ENCODE assay signal across 23 cellular contexts in genomic region chr1:7971024-7971423, GRCh38. TPM values are rescaled to one million over a fixed set of nuclear protein-coding genes. Genes with fewer than 3 reads are reported as not detected.
DNase-seq lines count a peak whose midpoint lies in the region; ATAC-seq, FAIRE-seq and TF ChIP-seq lines count a peak whose summit lies in the region.
"Had no signal": no experiment of that assay in that cellular context is flagged by ENCODE, and none has a peak within 500 bp of the region (broad histone marks: within the 10 kb centered on the region; RNA-seq: fewer than 3 reads in every experiment).

No MANE protein-coding gene starts in this region.

- no peaks in the 10 kb centered on the region for H3K4me1 ChIP-seq in mammary epithelial cell (ENCODE audit: insufficient read depth, low read length)
- H3K4me1 ChIP-seq in GM12878 (ENCODE audit: control insufficient read depth, insufficient read depth, low read length) = peaks cover 4% of the 10 kb centered on the region
- peaks cover 14% of the 10 kb centered on the region for H3K4me1 ChIP-seq in prostate gland (replicated peaks)
- H3K4me1 ChIP-seq in Karpas-422 (ENCODE audit: low read length) = no peaks in the 10 kb centered on the region

- no peak for DNase-seq in MCF 10A (ENCODE audit: unreplicated experiment)
- DNase-seq in mammary epithelial cell = no peak
- no peak for DNase-seq in GM12878 (ENCODE audit: low read depth, low spot score)
- DNase-seq in prostate gland (ENCODE audit: low spot score) = peak; percentile 49
- DNase-seq in NCI-H510A treated with DMSO at 0.1 percent for 48 hours (lab: John Stamatoyannopoulos, UW) = no peak
- no peak for DNase-seq in Karpas-422
- DNase-seq in activated gamma-delta T cell (lab: John Stamatoyannopoulos, UW) = no peak
- DNase-seq: CD4-positive, CD25-positive, alpha-beta regulatory T cell; DMS153; GM23248; H9; MG63; NCI-H1105 treated with DMSO at 0.1 percent for 48 hours; NCI-H146; NCI-H2029 treated with DMSO at 0.1 percent for 48 hours; NCI-H69; Peyer's patch; SIG-M5 had no signal

- POLR2A ChIA-PET in MCF 10A (lab: Yijun Ruan, JAX) = interaction anchor here (1.2 kb wide), 1 partner anchor 9 kb away, joined by 4 read pairs; the partner anchor contains the start of gene PARK7
- POLR2A ChIA-PET in GM12878 (lab: Charles Lee) = no interaction called here

- H3K27me3 ChIP-seq in mammary epithelial cell (ENCODE audit: insufficient read depth, low read length) (no peaks in the 10 kb centered on the region), GM12878 (replicated peaks in 1 of 2; ENCODE audit: control insufficient read depth in 2 of 2, insufficient read depth in 2 of 2, low read length in 1 of 2) (no peaks in the 10 kb centered on the region), prostate gland (replicated peaks; ENCODE audit: insufficient read depth) (no peaks in the 10 kb centered on the region), Karpas-422 (ENCODE audit: low read length) (no peaks in the 10 kb centered on the region)
- H3K27me3 ChIP-seq: MG63, Peyer's patch had no signal

- in situ Hi-C loops in mammary epithelial cell (cut with MboI; ENCODE audit: low sequenced_read_pairs in 2 of 2) (no loop called here), GM12878 (cut with MboI) (no loop called here)

- H3K4me3 ChIP-seq in mammary epithelial cell (replicated peaks in 1 of 3; ENCODE audit: insufficient read depth in 1 of 3, low read depth in 2 of 3, low read length in 3 of 3) (no peak overlapping the region), GM12878 (no peak overlapping the region), prostate gland (no peak overlapping the region), Karpas-422 (ENCODE audit: low read length) (no peak overlapping the region)
- H3K4me3 ChIP-seq: GM23248, MG63, Peyer's patch, SK-N-MC had no signal

- no peak for FAIRE-seq in GM12878 (lab: Jason Lieb, UNC)
- FAIRE-seq: GM18507 had no signal

- no peaks in the 10 kb centered on the region for H4K20me1 ChIP-seq in mammary epithelial cell (ENCODE audit: insufficient read depth, low read length)
- no peaks in the 10 kb centered on the region; the same call in 1 of the 2 replicates for H4K20me1 ChIP-seq in GM12878 (ENCODE audit: control insufficient read depth, insufficient read depth)
- peaks cover 22% of the 10 kb centered on the region for H4K20me1 ChIP-seq in Karpas-422 (ENCODE audit: insufficient read depth, low read depth, low read length)

- TF ChIP-seq CTCF in MCF 10A (IDR thresholded peaks at IDR 0.05; ENCODE audit: unreplicated experiment) = no peak
- no peak for TF ChIP-seq CTCF in mammary epithelial cell (conservative IDR thresholded peaks at IDR 0.05 in 1 of 2, IDR thresholded peaks at IDR 0.05 in 1 of 2; ENCODE audit: extremely low read depth in 1 of 2, insufficient read depth in 1 of 2, low read depth in 1 of 2, low read length in 2 of 2)
- TF ChIP-seq CTCF in GM12878 (IDR thresholded peaks at IDR 0.05 in 2 of 3, conservative IDR thresholded peaks at IDR 0.05 in 1 of 3; ENCODE audit: control insufficient read depth in 2 of 3, extremely low read depth in 1 of 3, insufficient read depth in 1 of 3, low read depth in 3 of 3, low read length in 3 of 3) = no peak
- no peak for TF ChIP-seq CTCF in prostate gland (IDR thresholded peaks at IDR 0.05)

- SMC1A ChIA-PET in GM12878 (lab: Charles Lee; ENCODE audit: uncharacterized antibody, unreplicated experiment) = no interaction called here

- CTCF ChIA-PET in MCF 10A (lab: Yijun Ruan, JAX) (interaction anchor here (1.2 to 1.9 kb wide), 2 partner anchors 31 to 343 kb away, joined by 4 to 7 read pairs; no protein-coding TSS in a partner anchor), mammary epithelial cell (lab: Charles Lee; ENCODE audit: low non-redundant PET) (no interaction called here), GM12878 (lab: Yijun Ruan, JAX) (interaction anchor here (1.2 to 1.5 kb wide), 2 partner anchors 10 to 44 kb away, joined by 4 to 5 read pairs; no protein-coding TSS in a partner anchor)

- 88% methylated on average over 5 of the region's 6 CpGs for WGBS in mammary epithelial cell (ENCODE audit: low coverage, missing lambda C conversion rate)
- WGBS in GM12878 (ENCODE audit: insufficient coverage, insufficient replicate concordance, low lambda C conversion rate, missing lambda C conversion rate) = over 99% methylated on average over 6 of the region's 6 CpGs
- WGBS in prostate gland = 64% methylated on average over 6 of the region's 6 CpGs

- peaks cover 7% of the 10 kb centered on the region for H3K4me1 Mint-ChIP-seq in MCF 10A (ENCODE audit: insufficient read depth, unreplicated experiment)

- ATAC-seq in GM12878 = no peak

- peaks cover 81% of the 10 kb centered on the region for H3K36me3 Mint-ChIP-seq in MCF 10A (ENCODE audit: insufficient read depth, unreplicated experiment)

- no peak for TF ChIP-seq RAD21 in GM12878 (IDR thresholded peaks at IDR 0.05; ENCODE audit: insufficient read depth, low read depth, low read length)

- no peaks in the 10 kb centered on the region for H3K9me2 ChIP-seq in Karpas-422 (replicated peaks; ENCODE audit: insufficient read depth, low read length)

- H3K9me3 ChIP-seq in mammary epithelial cell (replicated peaks; ENCODE audit: insufficient read depth, low read length) (no peaks in the 10 kb centered on the region), GM12878 (replicated peaks; ENCODE audit: control insufficient read depth, insufficient read depth, low read length) (no peaks in the 10 kb centered on the region), prostate gland (no peaks in the 10 kb centered on the region), Karpas-422 (ENCODE audit: low read length) (no peaks in the 10 kb centered on the region)
- H3K9me3 ChIP-seq: MG63, Peyer's patch had no signal

- no peak overlapping the region for H3K4me3 Mint-ChIP-seq in MCF 10A (ENCODE audit: unreplicated experiment)
- H3K4me3 Mint-ChIP-seq: CD4-positive, CD25-positive, alpha-beta regulatory T cell; H9 had no signal

- H3K4me2 ChIP-seq in mammary epithelial cell (ENCODE audit: insufficient read depth, low read depth, low read length) (no peak overlapping the region), GM12878 (ENCODE audit: control insufficient read depth, insufficient read depth) (no peak overlapping the region), Karpas-422 (ENCODE audit: low read depth, low read length, poor library complexity, severe bottlenecking) (no peak overlapping the region)

- H3K27ac ChIP-seq in mammary epithelial cell (ENCODE audit: insufficient read depth, low read depth, low read length) (no peak overlapping the region), GM12878 (ENCODE audit: control insufficient read depth, insufficient read depth) (no peak overlapping the region), prostate gland (peak overlapping the region; percentile 37 to 57), Karpas-422 (ENCODE audit: low read length) (no peak overlapping the region)
- H3K27ac ChIP-seq: GM23248, Peyer's patch, SK-N-MC had no signal

- H3K9ac ChIP-seq in mammary epithelial cell (ENCODE audit: insufficient read depth, low read length) (no peak overlapping the region), GM12878 (ENCODE audit: control insufficient read depth, insufficient read depth, low read length) (no peak overlapping the region), Karpas-422 (ENCODE audit: low read length) (no peak overlapping the region)
- H3K9ac ChIP-seq: GM23248 had no signal

- H2AFZ ChIP-seq in mammary epithelial cell (ENCODE audit: low read depth, low read length) (no peak overlapping the region), GM12878 (ENCODE audit: control insufficient read depth, low read depth, low read length) (no peak overlapping the region), Karpas-422 (ENCODE audit: low read length) (no peak overlapping the region)
- H2AFZ ChIP-seq: GM23248 had no signal

- BruUV-seq in MCF 10A (replicated peaks; lab: Mats Ljungman, UMichigan) = no TSS peak
- no TSS peak for BruUV-seq in mammary epithelial cell (replicated peaks; lab: Mats Ljungman, UMichigan)
- BruUV-seq in GM12878 (replicated peaks; lab: Mats Ljungman, UMichigan) = TSS peak; percentile 28

- peak overlapping the region; percentile 42 for H3K27ac Mint-ChIP-seq in MCF 10A (ENCODE audit: low read depth, unreplicated experiment)
- H3K27ac Mint-ChIP-seq: H9 had no signal

- RAD21 ChIA-PET in GM12878 (lab: Charles Lee; ENCODE audit: unreplicated experiment) = interaction anchor here (0.6 kb wide), 1 partner anchor 871 kb away, joined by 3 read pairs; no protein-coding TSS in a partner anchor

- no peaks in the 10 kb centered on the region for H3K27me3 Mint-ChIP-seq in MCF 10A (ENCODE audit: insufficient read depth, unreplicated experiment)
- H3K27me3 Mint-ChIP-seq: CD4-positive, CD25-positive, alpha-beta regulatory T cell had no signal

- TF ChIP-seq POLR2A in GM12878 (IDR thresholded peaks at IDR 0.05; ENCODE audit: low read depth, low read length) = no peak
- TF ChIP-seq POLR2A in prostate gland (IDR thresholded peaks at IDR 0.05) = no peak

- no peak for TF ChIP-seq EP300 in GM12878 (IDR thresholded peaks at IDR 0.05; ENCODE audit: borderline replicate concordance in 1 of 2, control insufficient read depth in 1 of 2, low read depth in 2 of 2, low read length in 2 of 2)

- peaks cover 26% of the 10 kb centered on the region for H3K36me3 ChIP-seq in mammary epithelial cell (ENCODE audit: insufficient read depth, low read length)
- peaks cover 17 to 34% of the 10 kb centered on the region in 2 experiments for H3K36me3 ChIP-seq in GM12878 (ENCODE audit: control insufficient read depth in 2 of 2, insufficient read depth in 2 of 2, low read length in 1 of 2)
- peaks cover 0 to 7% of the 10 kb centered on the region in 2 donors for H3K36me3 ChIP-seq in prostate gland
- peaks cover 64% of the 10 kb centered on the region for H3K36me3 ChIP-seq in Karpas-422 (ENCODE audit: insufficient read depth, low read length)

- intact Hi-C loops in MCF 10A (cut with micrococcal nuclease) (no loop called here), mammary epithelial cell (cut with micrococcal nuclease) (no loop called here), GM12878 (cut with micrococcal nuclease; ENCODE audit: unreplicated experiment) (no loop called here), prostate gland (cut with DNase I) (no loop called here)

- H3K79me2 ChIP-seq in mammary epithelial cell (ENCODE audit: insufficient read depth, low read length) (peaks cover 45% of the 10 kb centered on the region), GM12878 (ENCODE audit: control insufficient read depth, insufficient read depth, low read length) (peaks cover 14% of the 10 kb centered on the region), Karpas-422 (ENCODE audit: low read length) (peaks cover 49% of the 10 kb centered on the region)

- no peaks in the 10 kb centered on the region for H3K9me3 Mint-ChIP-seq in MCF 10A (ENCODE audit: unreplicated experiment)
- H3K9me3 Mint-ChIP-seq: CD4-positive, CD25-positive, alpha-beta regulatory T cell; H9 had no signal

- dilution Hi-C loops in mammary epithelial cell (cut with HindIII; ENCODE audit: low sequenced_read_pairs) = no loop called here

RNA-seq across cellular contexts. Expression of gene PARK7, which starts 9.5 kb away (rescaled TPM):
- 419 and 450 TPM in 2 replicates for total RNA-seq in MCF 10A (2022)
- total RNA-seq in mammary epithelial cell = 100 to 1,000 TPM; 106 to 264 TPM
- 361 TPM for polyA plus RNA-seq in mammary epithelial cell
- polyA minus RNA-seq in mammary epithelial cell = 166 TPM
- 40.2 and 45.4 TPM in 2 replicates for total RNA-seq in GM12878 (2013; cell fraction: nucleolus; rRNA removed)
- 267 and 294 TPM in 2 replicates for total RNA-seq in GM12878 (2014; rRNA removed)
- 293 and 296 TPM in 2 replicates for total RNA-seq in GM12878 (2014; rRNA removed; fragmentation: Illumina TruSeq; extraction: Trizol)
- 405 and 406 TPM in 2 replicates for total RNA-seq in GM12878 (2021)
- polyA plus RNA-seq in GM12878 (2011; ENCODE audit: low read depth) = 273 TPM
- 523 and 619 TPM in 2 replicates for polyA plus RNA-seq in GM12878 (2011; rRNA removed)
- 271 and 290 TPM in 2 replicates for polyA plus RNA-seq in GM12878 (2011; cell fraction: cytosol; rRNA removed)
- polyA plus RNA-seq in GM12878 (2011; cell fraction: nucleus; rRNA removed) = 199 and 211 TPM in 2 replicates
- polyA plus RNA-seq in GM12878 (2012) = 355 and 386 TPM in 2 replicates
- polyA plus RNA-seq in GM12878 (2014; fragmentation: Illumina TruSeq; extraction: Trizol) = 391 and 465 TPM in 2 replicates
- polyA plus RNA-seq in GM12878 (2014; fragmentation: Nextera tagmentation; extraction: Ambion mirVana) = 1,000 to 10,000 TPM in 1 of 2 experiments, 100 to 1,000 TPM in 1; 948 to 1,056 TPM
- 416 and 466 TPM in 2 replicates for polyA plus RNA-seq in GM12878 (2014; rRNA removed)
- polyA plus RNA-seq in GM12878 (2016; fragmentation: Nextera tagmentation; extraction: Ambion mirVana) = 100 to 1,000 TPM; 717 to 720 TPM
- polyA minus RNA-seq in GM12878 (2011; rRNA and poly(A)+ RNA removed) = 130 and 135 TPM in 2 replicates
- 54.5 and 67.0 TPM in 2 replicates for polyA minus RNA-seq in GM12878 (2011; cell fraction: cytosol; rRNA and poly(A)+ RNA removed)
- 26.0 and 41.7 TPM in 2 replicates for polyA minus RNA-seq in GM12878 (2011; cell fraction: nucleus; rRNA and poly(A)+ RNA removed)
- total RNA-seq in prostate gland = 100 to 1,000 TPM; 156 to 284 TPM
- total RNA-seq in Karpas-422 (2014; rRNA removed; shearing (Covaris generic); ENCODE audit: low replicate concordance) = 146 and 207 TPM in 2 replicates

RNA-seq across cellular contexts. Expression of gene TNFRSF9, which starts 30.4 kb away (rescaled TPM):
- total RNA-seq in MCF 10A (2022) (0.98 and 2.7 TPM in 2 replicates), mammary epithelial cell (not detected), GM12878 (2014; rRNA removed) (4.0 and 4.4 TPM in 2 replicates), GM12878 (2014; rRNA removed; fragmentation: Illumina TruSeq; extraction: Trizol) (5.9 and 7.0 TPM in 2 replicates), GM12878 (2021) (5.6 and 7.6 TPM in 2 replicates), prostate gland (not detected)
- polyA plus RNA-seq in mammary epithelial cell (not detected), GM12878 (2011; rRNA removed) (24.7 and 25.6 TPM in 2 replicates), GM12878 (2014; fragmentation: Illumina TruSeq; extraction: Trizol) (5.4 and 5.7 TPM in 2 replicates), GM12878 (2014; fragmentation: Nextera tagmentation; extraction: Ambion mirVana) (1 to 10 TPM; 7.5 to 9.2 TPM), GM12878 (2014; rRNA removed) (4.0 and 5.9 TPM in 2 replicates), GM12878 (2016; fragmentation: Nextera tagmentation; extraction: Ambion mirVana) (1 to 10 TPM; 2.0 to 2.2 TPM)
- not detected for polyA minus RNA-seq in mammary epithelial cell
- total RNA-seq in GM12878 (2013; cell fraction: nucleolus; rRNA removed) = 22.8 and 24.3 TPM in 2 replicates
- polyA plus RNA-seq in GM12878 (2011; ENCODE audit: low read depth) = 0.33 TPM
- 17.5 and 21.8 TPM in 2 replicates for polyA plus RNA-seq in GM12878 (2011; cell fraction: cytosol; rRNA removed)
- 7.0 and 7.8 TPM in 2 replicates for polyA plus RNA-seq in GM12878 (2011; cell fraction: nucleus; rRNA removed)
- 1.1 and 1.2 TPM in 2 replicates for polyA plus RNA-seq in GM12878 (2012)
- polyA minus RNA-seq in GM12878 (2011; rRNA and poly(A)+ RNA removed) = 36.5 and 45.8 TPM in 2 replicates
- polyA minus RNA-seq in GM12878 (2011; cell fraction: cytosol; rRNA and poly(A)+ RNA removed) = 9.9 and 10.0 TPM in 2 replicates
- 4.0 and 6.0 TPM in 2 replicates for polyA minus RNA-seq in GM12878 (2011; cell fraction: nucleus; rRNA and poly(A)+ RNA removed)
- not detected in 2 replicates for total RNA-seq in Karpas-422 (2014; rRNA removed; shearing (Covaris generic); ENCODE audit: low replicate concordance)
- total RNA-seq: GM23248, H9, HT-29, OCI-LY7 had no signal
- polyA plus RNA-seq: BJ, GM23248 had no signal

RNA-seq across cellular contexts. Expression of gene ERRFI1, which starts 55.1 kb away (rescaled TPM):
- total RNA-seq in MCF 10A (2022) (86.4 and 111 TPM in 2 replicates), mammary epithelial cell (100 to 1,000 TPM in 1 of 2 donors, 10 to 100 TPM in 1; 38.8 to 150 TPM), GM12878 (2014; rRNA removed) (3.8 and 4.4 TPM in 2 replicates), GM12878 (2014; rRNA removed; fragmentation: Illumina TruSeq; extraction: Trizol) (4.1 TPM in 2 replicates), GM12878 (2021) (4.6 and 6.5 TPM in 2 replicates), prostate gland (10 to 100 TPM; 58.1 to 60.4 TPM)
- polyA plus RNA-seq in mammary epithelial cell (115 TPM), GM12878 (2011; rRNA removed) (0.73 and 0.90 TPM in 2 replicates), GM12878 (2014; fragmentation: Illumina TruSeq; extraction: Trizol) (5.9 and 6.9 TPM in 2 replicates), GM12878 (2014; fragmentation: Nextera tagmentation; extraction: Ambion mirVana) (1 to 10 TPM; 1.6 to 2.4 TPM), GM12878 (2014; rRNA removed) (3.2 and 4.0 TPM in 2 replicates), GM12878 (2016; fragmentation: Nextera tagmentation; extraction: Ambion mirVana) (1 to 10 TPM; 2.0 to 2.3 TPM)
- 99.8 TPM for polyA minus RNA-seq in mammary epithelial cell
- total RNA-seq in GM12878 (2013; cell fraction: nucleolus; rRNA removed) = 0.71 and 0.98 TPM in 2 replicates
- polyA plus RNA-seq in GM12878 (2011; ENCODE audit: low read depth) = 2.0 TPM
- 0.49 and 0.53 TPM in 2 replicates for polyA plus RNA-seq in GM12878 (2011; cell fraction: cytosol; rRNA removed)
- 0.67 and 0.69 TPM in 2 replicates for polyA plus RNA-seq in GM12878 (2011; cell fraction: nucleus; rRNA removed)
- 2.3 and 2.4 TPM in 2 replicates for polyA plus RNA-seq in GM12878 (2012)
- polyA minus RNA-seq in GM12878 (2011; rRNA and poly(A)+ RNA removed) = 0.59 and 0.62 TPM in 2 replicates
- polyA minus RNA-seq in GM12878 (2011; cell fraction: cytosol; rRNA and poly(A)+ RNA removed) = 0.80 and 0.94 TPM in 2 replicates
- 0.48 TPM in 2 replicates for polyA minus RNA-seq in GM12878 (2011; cell fraction: nucleus; rRNA and poly(A)+ RNA removed)
- total RNA-seq in Karpas-422 (2014; rRNA removed; shearing (Covaris generic); ENCODE audit: low replicate concordance) = not detected in 2 replicates
- total RNA-seq: OCI-LY7 had no signal

Comparison
In these comparisons a context has a peak if more than half of its experiments do, and no peak if none do; other contexts are left out.
1. H3K27ac ChIP-seq: peak in prostate gland (2 of 2); none in mammary epithelial cell (single experiment), GM12878 (single experiment) and Karpas-422 (single experiment).
2. RNA of gene ERRFI1, which starts 55.1 kb away (total RNA-seq): 38.8 to 150 TPM in mammary epithelial cell, 86.4 to 111 TPM in MCF 10A and 58.1 to 60.4 TPM in prostate gland; 0.71 to 6.5 TPM in GM12878 and not detected in Karpas-422; every median in the first group is over 4 times any median in the second.